Comparison of ENCODE assay signal across 12 cellular contexts in the genomic region with DNA sequence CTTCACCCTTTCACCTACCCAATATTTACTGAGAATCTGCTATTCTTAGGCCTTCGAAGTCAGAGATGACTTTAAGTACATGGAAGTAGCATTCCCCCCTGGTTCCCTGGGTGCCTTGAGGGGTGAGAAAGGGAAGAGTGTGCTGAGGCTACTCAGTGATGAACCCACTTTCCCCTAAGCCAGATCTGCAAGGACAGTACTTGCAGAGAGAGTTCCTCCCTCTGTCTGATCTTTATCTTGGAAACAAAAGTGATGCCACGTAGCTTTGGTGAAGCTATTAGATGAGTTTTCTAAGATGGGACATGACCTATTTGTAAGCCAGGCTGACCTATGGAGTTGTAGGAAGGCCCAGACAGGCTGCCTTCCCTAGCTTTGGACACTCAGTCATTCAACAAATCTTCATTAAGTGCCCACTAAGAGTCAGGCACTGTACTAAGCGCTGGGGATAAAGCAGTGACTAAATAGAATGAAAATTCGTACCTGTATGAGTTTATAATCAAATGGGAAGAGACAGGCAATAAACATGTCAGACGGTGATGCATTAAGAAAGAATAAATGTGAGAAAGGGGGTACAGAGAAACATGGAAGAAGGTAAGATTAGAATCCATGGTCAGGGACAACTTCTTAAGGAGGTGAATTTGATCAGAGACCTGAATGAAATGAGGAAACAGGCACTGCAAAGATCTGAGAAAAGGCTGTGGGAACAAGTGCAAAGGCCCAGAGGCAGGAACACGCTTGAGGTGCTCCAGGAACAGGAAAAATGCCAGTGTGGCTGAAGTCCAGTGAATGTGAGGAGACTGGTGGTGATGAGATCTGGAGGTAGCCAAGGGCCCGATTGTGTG. TPM values are rescaled to one million over a fixed set of nuclear protein-coding genes. Genes with fewer than 3 reads are reported as not detected.
A peak's percentile ranks its signal among the peaks of the same experiment; 100 is the strongest.
DNase-seq lines count a peak whose midpoint lies in the region; ATAC-seq and TF ChIP-seq lines count a peak whose summit lies in the region.
"Had no signal": no experiment of that assay in that cellular context is flagged by ENCODE, and none has a peak within 500 bp of the region (broad histone marks: within the 10 kb centered on the region; RNA-seq: fewer than 3 reads in every experiment).

No MANE protein-coding gene starts in this region.

- H3K23me2 ChIP-seq in H9 (ENCODE audit: insufficient read length, low read depth, low read length, poor library complexity, severe bottlenecking) = no peaks in the 10 kb centered on the region

- peak overlapping the region; percentile 21 for H3K27ac ChIP-seq in ACC112 (ENCODE audit: low read depth, low read length)
- H3K27ac ChIP-seq in H9 (ENCODE audit: insufficient read length, low read depth, low read length) = no peak overlapping the region

- no peaks in the 10 kb centered on the region for H3K27me3 ChIP-seq in ACC112 (ENCODE audit: insufficient read depth, low read length)
- H3K27me3 ChIP-seq in H9 (ENCODE audit: insufficient read depth, low read length) = no peaks in the 10 kb centered on the region

- no peak overlapping the region for H3K4me3 ChIP-seq in ACC112 (ENCODE audit: low read depth, low read length)

- H4K8ac ChIP-seq in H9 (replicated peaks; ENCODE audit: insufficient read length, low read depth, low read length) = no peak overlapping the region

- H3K27me3 Mint-ChIP-seq in H9 (ENCODE audit: low read depth) (no peaks in the 10 kb centered on the region), mesothelial cell of epicardium (ENCODE audit: low read depth) (no peaks in the 10 kb centered on the region)
- no peaks in the 10 kb centered on the region for H3K27me3 Mint-ChIP-seq in activated T-helper 1 cell treated with anti-CD3 and anti-CD28 coated beads, Interleukin-12 subunit alpha, Interleukin-12 subunit beta, Interleukin-2, Interleukin-4 antibody, amounts not matched to agents 30 ng/mL and 10 ng/mL and 1 ng/mL, durations not matched to agents 14 hours and 24 hours and 36 hours (ENCODE audit: insufficient read depth)

- no peak overlapping the region for H3K9ac ChIP-seq in H9 (ENCODE audit: extremely low read depth, insufficient read length, low read length)

- no peak overlapping the region for H2AFZ ChIP-seq in ACC112 (ENCODE audit: low read length, unreplicated experiment)
- H2AFZ ChIP-seq in H9 (ENCODE audit: low read length) = no peak overlapping the region

- no peak overlapping the region for H2AK5ac ChIP-seq in H9 (ENCODE audit: insufficient read length, low read length)

- H3K9me3 Mint-ChIP-seq in H9 = no peaks in the 10 kb centered on the region
- no peaks in the 10 kb centered on the region for H3K9me3 Mint-ChIP-seq in activated T-helper 1 cell treated with anti-CD3 and anti-CD28 coated beads, Interleukin-12 subunit alpha, Interleukin-12 subunit beta, Interleukin-2, Interleukin-4 antibody, amounts not matched to agents 30 ng/mL and 10 ng/mL and 1 ng/mL, durations not matched to agents 14 hours and 24 hours and 36 hours
- H3K9me3 Mint-ChIP-seq in mesothelial cell of epicardium = no peaks in the 10 kb centered on the region

- no peak overlapping the region for H3K23ac ChIP-seq in H9 (ENCODE audit: insufficient read length, low read depth, low read length)

- H3K79me1 ChIP-seq in H9 (ENCODE audit: insufficient read depth, low read depth, low read length, poor library complexity, severe bottlenecking) = no peaks in the 10 kb centered on the region

- no peak overlapping the region for H4K91ac ChIP-seq in H9 (ENCODE audit: insufficient read length, low read depth, low read length)

- no peak overlapping the region for H2BK15ac ChIP-seq in H9 (ENCODE audit: low read depth, low read length)

- H2BK20ac ChIP-seq in H9 (ENCODE audit: low read depth, low read length, poor library complexity, severe bottlenecking) = no peak overlapping the region

- peaks cover 33 to 45% of the 10 kb centered on the region in 2 experiments for H3K4me1 Mint-ChIP-seq in H9
- H3K4me1 Mint-ChIP-seq in activated T-helper 1 cell treated with anti-CD3 and anti-CD28 coated beads, Interleukin-12 subunit alpha, Interleukin-12 subunit beta, Interleukin-2, Interleukin-4 antibody, amounts not matched to agents 30 ng/mL and 10 ng/mL and 1 ng/mL, durations not matched to agents 14 hours and 24 hours and 36 hours (ENCODE audit: low read depth) = peaks cover 93% of the 10 kb centered on the region
- H3K4me1 Mint-ChIP-seq in mesothelial cell of epicardium = peaks cover 44% of the 10 kb centered on the region

- H3K4me1 ChIP-seq in ACC112 (ENCODE audit: control insufficient read depth, insufficient read depth, low read length, unreplicated experiment) = peaks cover 56% of the 10 kb centered on the region
- no peaks in the 10 kb centered on the region for H3K4me1 ChIP-seq in H9 (ENCODE audit: insufficient read depth, low read length)

- ATAC-seq in GM18909 (IDR thresholded peaks at IDR 0.05; ENCODE audit: poor library complexity, unreplicated experiment) (no peak), GM21515 (IDR thresholded peaks at IDR 0.05; ENCODE audit: unreplicated experiment) (no peak)

- peak overlapping the region in 2 of 3 experiments; percentile 26 to 81; a peak in 4 of 7 replicates for H3K27ac Mint-ChIP-seq in H9
- peak overlapping the region; percentile 61 for H3K27ac Mint-ChIP-seq in activated T-helper 1 cell treated with anti-CD3 and anti-CD28 coated beads, Interleukin-12 subunit alpha, Interleukin-12 subunit beta, Interleukin-2, Interleukin-4 antibody, amounts not matched to agents 30 ng/mL and 10 ng/mL and 1 ng/mL, durations not matched to agents 14 hours and 24 hours and 36 hours
- H3K27ac Mint-ChIP-seq in mesothelial cell of epicardium = peak overlapping the region; percentile 73

- no peak overlapping the region for H2BK5ac ChIP-seq in H9 (ENCODE audit: insufficient read length, low read length)

- no peak overlapping the region for H4K5ac ChIP-seq in H9 (ENCODE audit: insufficient read length, low read depth, low read length)

- H3K4me3 Mint-ChIP-seq in H9 (no peak overlapping the region), mesothelial cell of epicardium (no peak overlapping the region)
- peak overlapping the region; percentile 27 for H3K4me3 Mint-ChIP-seq in activated T-helper 1 cell treated with anti-CD3 and anti-CD28 coated beads, Interleukin-12 subunit alpha, Interleukin-12 subunit beta, Interleukin-2, Interleukin-4 antibody, amounts not matched to agents 30 ng/mL and 10 ng/mL and 1 ng/mL, durations not matched to agents 14 hours and 24 hours and 36 hours

- no peak overlapping the region for H3K14ac ChIP-seq in H9 (ENCODE audit: insufficient read depth, low read length)

- no peak overlapping the region for H2BK12ac ChIP-seq in H9 (ENCODE audit: insufficient read length, low read depth, low read length)

- DNase-seq in H9 = no peak
- no peak for DNase-seq in activated T-helper 1 cell treated with anti-CD3 and anti-CD28 coated beads, Interleukin-12 subunit alpha, Interleukin-12 subunit beta, Interleukin-2, Interleukin-4 antibody, amounts not matched to agents 30 ng/mL and 10 ng/mL and 1 ng/mL, durations not matched to agents 14 hours and 24 hours and 36 hours (ENCODE audit: low spot score)
- DNase-seq in mesothelial cell of epicardium (ENCODE audit: low spot score in 2 of 2, unreplicated experiment in 2 of 2) = no peak
- no peak for DNase-seq in AML-193 (lab: John Stamatoyannopoulos, UW)
- no peak for DNase-seq in NK-92 treated with Interleukin-12 subunit alpha and Interleukin-12 subunit beta, amount 100 ng/mL, for 24 hours (lab: John Stamatoyannopoulos, UW)
- DNase-seq: effector memory CD4-positive, alpha-beta T cell; NCI-H146; NCI-H82; T1000 had no signal

- H3K18ac ChIP-seq in H9 (ENCODE audit: insufficient read length, low read depth, low read length) = no peak overlapping the region

- H3K4ac ChIP-seq in H9 (ENCODE audit: low read depth, low read length) = no peak overlapping the region

- H3K79me2 ChIP-seq in ACC112 (ENCODE audit: control insufficient read depth, insufficient read depth, low read length, unreplicated experiment) = peaks cover 84% of the 10 kb centered on the region
- no peaks in the 10 kb centered on the region for H3K79me2 ChIP-seq in H9 (ENCODE audit: insufficient read depth, low read length)

- TF ChIP-seq CTCF in H9 (conservative IDR thresholded peaks at IDR 0.05) = no peak
- no peak for TF ChIP-seq CTCF in mesothelial cell of epicardium (IDR thresholded peaks at IDR 0.05; ENCODE audit: unreplicated experiment)

- H3K36me3 Mint-ChIP-seq in H9 (ENCODE audit: insufficient read depth in 1 of 3, low read depth in 3 of 3) = peaks cover 0 to 41% (median 17%) of the 10 kb centered on the region in 3 experiments; a peak in 5 of 7 replicates
- H3K36me3 Mint-ChIP-seq in activated T-helper 1 cell treated with anti-CD3 and anti-CD28 coated beads, Interleukin-12 subunit alpha, Interleukin-12 subunit beta, Interleukin-2, Interleukin-4 antibody, amounts not matched to agents 30 ng/mL and 10 ng/mL and 1 ng/mL, durations not matched to agents 14 hours and 24 hours and 36 hours (ENCODE audit: low read depth) = peaks cover 76% of the 10 kb centered on the region
- peaks cover 16% of the 10 kb centered on the region for H3K36me3 Mint-ChIP-seq in mesothelial cell of epicardium

- no peak overlapping the region for H3K56ac ChIP-seq in H9 (ENCODE audit: insufficient read length, low read depth, low read length)

- no peaks in the 10 kb centered on the region for H3K9me3 ChIP-seq in H9 (ENCODE audit: control insufficient read depth, low read depth, low read length)

- intact Hi-C loops in activated T-helper 1 cell treated with anti-CD3 and anti-CD28 coated beads, Interleukin-12 subunit alpha, Interleukin-12 subunit beta, Interleukin-2, Interleukin-4 antibody, amounts not matched to agents 30 ng/mL and 10 ng/mL and 1 ng/mL, durations not matched to agents 14 hours and 24 hours and 36 hours (cut with micrococcal nuclease) = no loop called here

- H3K36me3 ChIP-seq in ACC112 (ENCODE audit: insufficient read depth, low read length) = peaks cover 16% of the 10 kb centered on the region; the same call in 1 of the 2 replicates

- H3T11ph ChIP-seq in H9 (ENCODE audit: low read length) = no peak overlapping the region

- H2BK120ac ChIP-seq in H9 (ENCODE audit: low read depth, low read length, poor library complexity, severe bottlenecking) = no peak overlapping the region

- no peak overlapping the region for H3K4me2 ChIP-seq in H9 (ENCODE audit: insufficient read depth, insufficient read length, low read length)

- no CpG with 5 or more reads among the region's 7 CpGs for WGBS in H9 (ENCODE audit: extremely low coverage, insufficient read length, low lambda C conversion rate)

- H4K20me1 ChIP-seq in H9 (ENCODE audit: control insufficient read depth, insufficient read depth, insufficient read length) = no peaks in the 10 kb centered on the region

RNA-seq across cellular contexts. Expression of gene BCL2L1, which starts 42.2 kb away (rescaled TPM):
- total RNA-seq in H9 (2021) (105 and 109 TPM in 2 replicates), mesothelial cell of epicardium (63.2 to 66.6 TPM (median 64.8 TPM) in 3 replicates)
- total RNA-seq in activated T-helper 1 cell treated with anti-CD3 and anti-CD28 coated beads, Interleukin-12 subunit alpha, Interleukin-12 subunit beta, Interleukin-2, Interleukin-4 antibody, amounts not matched to agents 30 ng/mL and 10 ng/mL and 1 ng/mL, durations not matched to agents 14 hours and 24 hours and 36 hours = 417 and 420 TPM in 2 replicates

RNA-seq across cellular contexts. Expression of gene COX4I2, which starts 42.8 kb away (rescaled TPM):
- not detected in 2 replicates for total RNA-seq in H9 (2021)
- total RNA-seq in activated T-helper 1 cell treated with anti-CD3 and anti-CD28 coated beads, Interleukin-12 subunit alpha, Interleukin-12 subunit beta, Interleukin-2, Interleukin-4 antibody, amounts not matched to agents 30 ng/mL and 10 ng/mL and 1 ng/mL, durations not matched to agents 14 hours and 24 hours and 36 hours = not detected in 2 replicates
- 0.34 TPM in 1 of 3 replicates, not detected in the others for total RNA-seq in mesothelial cell of epicardium

RNA-seq across cellular contexts. Expression of gene TPX2, which starts 58.6 kb away (rescaled TPM):
- total RNA-seq in H9 (2021) (161 TPM in 2 replicates), mesothelial cell of epicardium (36.6 to 39.0 TPM (median 37.5 TPM) in 3 replicates)
- 53.3 and 54.4 TPM in 2 replicates for total RNA-seq in activated T-helper 1 cell treated with anti-CD3 and anti-CD28 coated beads, Interleukin-12 subunit alpha, Interleukin-12 subunit beta, Interleukin-2, Interleukin-4 antibody, amounts not matched to agents 30 ng/mL and 10 ng/mL and 1 ng/mL, durations not matched to agents 14 hours and 24 hours and 36 hours
